In the genomic region with DNA sequence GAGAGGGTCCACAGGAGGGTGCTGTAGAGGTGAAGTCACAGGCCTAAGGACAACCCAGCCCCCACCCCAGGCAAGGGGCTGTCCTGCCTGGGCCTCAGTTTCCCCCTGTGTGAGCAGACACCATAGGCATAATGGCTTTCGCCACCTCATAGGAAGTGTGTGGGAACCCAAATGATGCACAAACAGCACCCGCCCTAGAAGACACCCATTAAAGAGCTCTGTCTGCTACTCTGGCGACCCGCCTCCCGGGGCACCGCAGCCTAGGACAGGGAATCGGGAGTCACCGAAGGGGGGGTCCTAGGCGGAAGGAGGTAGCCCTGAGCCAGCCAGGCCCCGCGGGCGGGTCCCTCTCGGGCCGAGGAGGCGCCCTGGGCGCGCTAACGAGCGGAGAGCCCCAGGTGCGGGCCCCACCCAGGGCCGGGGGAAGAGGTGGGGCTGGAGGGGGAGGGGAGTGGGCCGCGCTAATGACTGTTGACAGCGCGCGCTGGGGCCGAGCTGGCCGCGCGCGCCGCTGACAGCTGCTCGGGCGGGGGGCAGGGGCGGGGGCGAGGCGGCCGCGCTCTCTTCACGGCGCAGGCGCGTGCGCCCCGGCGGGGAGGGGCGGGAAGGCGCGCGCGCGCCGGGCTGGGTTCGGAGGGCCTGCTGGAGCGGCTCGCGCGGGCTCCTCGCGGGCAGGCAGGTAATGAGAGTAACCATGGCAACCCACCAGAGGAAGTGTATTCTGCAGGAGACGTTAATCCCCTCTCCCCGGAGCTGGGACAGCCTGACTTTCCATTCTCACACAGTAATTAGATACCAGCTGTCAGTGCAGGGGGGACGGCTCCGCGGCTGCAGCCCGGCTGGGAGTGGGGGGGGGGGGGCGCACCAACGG, we compare ENCODE assay signal across 8 cellular contexts. TPM values are rescaled to one million over a fixed set of nuclear protein-coding genes. Genes with fewer than 3 reads are reported as not detected.
A peak's percentile ranks its signal among the peaks of the same experiment; 100 is the strongest.
DNase-seq lines count a peak whose midpoint lies in the region; ATAC-seq and TF ChIP-seq lines count a peak whose summit lies in the region.

No MANE protein-coding gene starts in this region.

- H4K91ac ChIP-seq in neuronal stem cell (ENCODE audit: low read depth, low read length, poor library complexity), result no peak overlapping the region

- no peaks in the 10 kb centered on the region for H3K36me3 ChIP-seq in neuronal stem cell (replicated peaks in 1 of 2; ENCODE audit: control insufficient read depth in 2 of 2, insufficient read depth in 2 of 2, low read length in 2 of 2)

- H3K9ac ChIP-seq in neuronal stem cell (ENCODE audit: low read depth, low read length, poor library complexity), result peak overlapping the region; percentile 25

- H3K27ac Mint-ChIP-seq in activated T-helper 17 cell treated with anti-CD3 and anti-CD28 coated beads, Interleukin-2, amount 50 U/mL, for 72 hours, result peak overlapping the region; percentile 91
- peak overlapping the region; percentile 41 for H3K27ac Mint-ChIP-seq in type B pancreatic cell

- peaks cover 5 to 31% (median 27%) of the 10 kb centered on the region in 3 experiments for H3K27me3 ChIP-seq in neuronal stem cell (ENCODE audit: control insufficient read depth in 3 of 3, insufficient read depth in 3 of 3, low read depth in 1 of 3, low read length in 3 of 3)

- no peaks in the 10 kb centered on the region for H3K9me3 ChIP-seq in neuronal stem cell (replicated peaks in 1 of 2; ENCODE audit: control insufficient read depth in 2 of 2, insufficient read depth in 1 of 2, low read depth in 1 of 2, low read length in 2 of 2)

- no peak overlapping the region for H2BK120ac ChIP-seq in neuronal stem cell (ENCODE audit: low read depth, low read length)

- no peak overlapping the region for H4K8ac ChIP-seq in neuronal stem cell (ENCODE audit: low read depth, low read length)

- H3K4me1 Mint-ChIP-seq in activated T-helper 17 cell treated with anti-CD3 and anti-CD28 coated beads, Interleukin-2, amount 50 U/mL, for 72 hours, result peaks cover 50% of the 10 kb centered on the region
- peaks cover 46% of the 10 kb centered on the region for H3K4me1 Mint-ChIP-seq in type B pancreatic cell (ENCODE audit: unreplicated experiment)

- H3K4me3 ChIP-seq in foreskin fibroblast (ENCODE audit: low read depth in 1 of 2, low read length in 2 of 2) (peak overlapping the region; percentile 22 to 50), neuronal stem cell (ENCODE audit: low read length in 2 of 2) (peak overlapping the region; percentile 42 to 68)

- peaks cover 22 to 32% of the 10 kb centered on the region in 2 donors for H3K4me1 ChIP-seq in neuronal stem cell (ENCODE audit: control insufficient read depth in 2 of 2, insufficient read depth in 1 of 2, low read depth in 1 of 2, low read length in 2 of 2)

- peaks cover 13% of the 10 kb centered on the region for H3K36me3 Mint-ChIP-seq in activated T-helper 17 cell treated with anti-CD3 and anti-CD28 coated beads, Interleukin-2, amount 50 U/mL, for 72 hours (ENCODE audit: low read depth)
- H3K36me3 Mint-ChIP-seq in type B pancreatic cell, result no peaks in the 10 kb centered on the region

- no peaks in the 10 kb centered on the region for H3K27me3 Mint-ChIP-seq in activated T-helper 17 cell treated with anti-CD3 and anti-CD28 coated beads, Interleukin-2, amount 50 U/mL, for 72 hours
- peaks cover 4% of the 10 kb centered on the region for H3K27me3 Mint-ChIP-seq in type B pancreatic cell

- H2AK5ac ChIP-seq in neuronal stem cell (ENCODE audit: low read depth, low read length), result no peak overlapping the region

- TF ChIP-seq CTCF in foreskin fibroblast (IDR thresholded peaks at IDR 0.05; ENCODE audit: low read depth, low read length), result no peak
- TF ChIP-seq CTCF in type B pancreatic cell (conservative IDR thresholded peaks at IDR 0.05), result no peak

- peak overlapping the region; percentile 81 for H2AFZ ChIP-seq in neuronal stem cell (ENCODE audit: low read length)

- no peaks in the 10 kb centered on the region for H3K9me3 Mint-ChIP-seq in activated T-helper 17 cell treated with anti-CD3 and anti-CD28 coated beads, Interleukin-2, amount 50 U/mL, for 72 hours
- no peaks in the 10 kb centered on the region for H3K9me3 Mint-ChIP-seq in type B pancreatic cell

- no peak overlapping the region for H3K23ac ChIP-seq in neuronal stem cell (ENCODE audit: low read depth, low read length, poor library complexity)

- DNase-seq in SIG-M5 treated with dmso at 0.1 percent for 504 hours (lab: John Stamatoyannopoulos, UW; ENCODE audit: unreplicated experiment) (peak; percentile 50), SIG-M5 (lab: John Stamatoyannopoulos, UW) (no peak), HuH-7.5 (ENCODE audit: low spot score) (peak; percentile 87), OCI-M1 (lab: John Stamatoyannopoulos, UW) (peak; percentile 74), foreskin fibroblast (no peak), neuronal stem cell (ENCODE audit: low spot score) (peak; percentile 87), type B pancreatic cell (ENCODE audit: extremely low spot score, unreplicated experiment) (peak; percentile 86)

- H2BK12ac ChIP-seq in neuronal stem cell (ENCODE audit: low read length), result no peak overlapping the region

- peaks cover 3% of the 10 kb centered on the region for H3K79me1 ChIP-seq in neuronal stem cell (ENCODE audit: low read depth, low read length)

- no peak overlapping the region for H3K14ac ChIP-seq in neuronal stem cell (ENCODE audit: low read length)

- peak overlapping the region; percentile 52 for H2BK15ac ChIP-seq in neuronal stem cell (ENCODE audit: low read length)

- H3K27ac ChIP-seq in neuronal stem cell (replicated peaks; ENCODE audit: low read length), result no peak overlapping the region

- ATAC-seq in activated T-helper 17 cell treated with anti-CD3 and anti-CD28 coated beads, Interleukin-2, amount 50 U/mL, for 72 hours (replicated peaks), result peak; percentile 51

- no peak overlapping the region for H3K4ac ChIP-seq in neuronal stem cell (ENCODE audit: low read length)

- H3K4me3 Mint-ChIP-seq in activated T-helper 17 cell treated with anti-CD3 and anti-CD28 coated beads, Interleukin-2, amount 50 U/mL, for 72 hours, result peak overlapping the region; percentile 95
- peak overlapping the region; percentile 78 for H3K4me3 Mint-ChIP-seq in type B pancreatic cell

- no CpG with 5 or more reads among the region's 68 CpGs for WGBS in neuronal stem cell (ENCODE audit: extremely low coverage in 2 of 2, insufficient read length in 2 of 2, insufficient replicate concordance in 1 of 2), 2 donors

- H3K18ac ChIP-seq in neuronal stem cell (ENCODE audit: low read length), result peak overlapping the region; percentile 67

- peak overlapping the region; percentile 87 for H3K4me2 ChIP-seq in neuronal stem cell (ENCODE audit: insufficient read depth, low read length, poor library complexity, severe bottlenecking)

- H2BK5ac ChIP-seq in neuronal stem cell (ENCODE audit: low read length), result no peak overlapping the region

RNA-seq across cellular contexts. Expression of gene NOL4L, which starts 48.9 kb away (rescaled TPM):
- total RNA-seq in activated T-helper 17 cell treated with anti-CD3 and anti-CD28 coated beads, Interleukin-2, amount 50 U/mL, for 72 hours, result 10 to 100 TPM in 1 of 2 donors, 1 to 10 TPM in 1; 9.9 to 28.5 TPM
- 27.2 TPM for polyA plus RNA-seq in neuronal stem cell (2013, experiment 1 of 2)
- polyA plus RNA-seq in neuronal stem cell (2013, experiment 2 of 2), result 27.3 TPM
- 27.7 and 44.5 TPM in 2 replicates for total RNA-seq in type B pancreatic cell (ENCODE audit: low replicate concordance)

Comparison
In these comparisons a context has a peak if more than half of its experiments do, and no peak if none do; other contexts are left out.
1. DNase-seq: peak in SIG-M5 treated with dmso at 0.1 percent for 504 hours (single experiment), HuH-7.5 (single experiment), OCI-M1 (single experiment), neuronal stem cell (single experiment) and type B pancreatic cell (single experiment); none in SIG-M5 (single experiment) and foreskin fibroblast (0 of 2).